1 cellular context compared by ENCODE assay signal in genomic region chr1:11880911-11881748, GRCh38.
TF ChIP-seq lines count a peak whose summit lies in the region.

No MANE protein-coding gene starts in this region.

TF ChIP-seq in K562, 482 proteins besides CTCF, POLR2A, EP300 and RAD21 (continues in another document):
- TF ChIP-seq PKNOX1 (IDR thresholded peaks at IDR 0.05) (peak; percentile 70), L3MBTL2 (IDR thresholded peaks at IDR 0.05) (peak; percentile 81), ZBTB40 (IDR thresholded peaks at IDR 0.05) (peak; percentile 18; the same call in 1 of the 2 replicates), ZBTB40 (CRISPR knock-in tag; IDR thresholded peaks at IDR 0.05) (no peak), GABPA (tag; conservative IDR thresholded peaks at IDR 0.05; ENCODE audit: low read depth) (peak; percentile 63; the same call in 1 of the 2 replicates), TBP (optimal IDR thresholded peaks at IDR 0.05; ENCODE audit: low read depth, low read length) (peak; percentile 19), NFIC (IDR thresholded peaks at IDR 0.05) (0 out of 2 replicates have a peak, but pooled peaks have one; percentile 26), ZBTB34 (CRISPR knock-in tag; IDR thresholded peaks at IDR 0.05) (peak; percentile 39; the same call in 1 of the 2 replicates), ZNF668 (CRISPR knock-in tag; IDR thresholded peaks at IDR 0.05) (peak; percentile 78; the same call in 1 of the 2 replicates), MBD2 (IDR thresholded peaks at IDR 0.05; ENCODE audit: borderline replicate concordance, low read depth) (0 out of 2 replicates have a peak, but pooled peaks have one; percentile 37), MGA (IDR thresholded peaks at IDR 0.05) (peak; percentile 79), SMARCE1 (IDR thresholded peaks at IDR 0.05) (peak; percentile 44; the same call in 1 of the 2 replicates), ARID3A (IDR thresholded peaks at IDR 0.05; ENCODE audit: borderline replicate concordance, low read depth, low read length) (no peak), EHMT2 (IDR thresholded peaks at IDR 0.05) (no peak), CAMTA2 (CRISPR knock-in tag; conservative IDR thresholded peaks at IDR 0.05) (no peak), DPF2 (IDR thresholded peaks at IDR 0.05) (peak; percentile 50), ZNF79 (CRISPR knock-in tag; IDR thresholded peaks at IDR 0.05; ENCODE audit: low read depth) (0 out of 2 replicates have a peak, but pooled peaks have one; percentile 16), TARDBP (IDR thresholded peaks at IDR 0.05) (0 out of 2 replicates have a peak, but pooled peaks have one; percentile 69), ZBED1 (IDR thresholded peaks at IDR 0.05) (peak; percentile 49; the same call in 1 of the 2 replicates), ZNF644 (tag; IDR thresholded peaks at IDR 0.05; ENCODE audit: low read depth) (peak; percentile 85; the same call in 1 of the 2 replicates), ZNF384 (IDR thresholded peaks at IDR 0.05; ENCODE audit: low read depth, low read length) (no peak), ZNF778 (CRISPR knock-in tag; IDR thresholded peaks at IDR 0.05) (no peak), TRIM25 (IDR thresholded peaks at IDR 0.05; ENCODE audit: borderline replicate concordance) (no peak), DMBX1 (CRISPR knock-in tag; IDR thresholded peaks at IDR 0.05; ENCODE audit: borderline replicate concordance) (peak; percentile 96), MTA3 (IDR thresholded peaks at IDR 0.05; ENCODE audit: borderline replicate concordance) (peak; percentile 61; the same call in 1 of the 2 replicates), SETDB1 (IDR thresholded peaks at IDR 0.05; ENCODE audit: low read length) (no peak), SMAD3 (CRISPR knock-in tag; conservative IDR thresholded peaks at IDR 0.05) (peak; percentile 56; the same call in 1 of the 2 replicates), ZNF311 (CRISPR knock-in tag; IDR thresholded peaks at IDR 0.05) (peak; percentile 26; the same call in 1 of the 2 replicates)
